8 cellular contexts compared by ENCODE assay signal in the genomic region with DNA sequence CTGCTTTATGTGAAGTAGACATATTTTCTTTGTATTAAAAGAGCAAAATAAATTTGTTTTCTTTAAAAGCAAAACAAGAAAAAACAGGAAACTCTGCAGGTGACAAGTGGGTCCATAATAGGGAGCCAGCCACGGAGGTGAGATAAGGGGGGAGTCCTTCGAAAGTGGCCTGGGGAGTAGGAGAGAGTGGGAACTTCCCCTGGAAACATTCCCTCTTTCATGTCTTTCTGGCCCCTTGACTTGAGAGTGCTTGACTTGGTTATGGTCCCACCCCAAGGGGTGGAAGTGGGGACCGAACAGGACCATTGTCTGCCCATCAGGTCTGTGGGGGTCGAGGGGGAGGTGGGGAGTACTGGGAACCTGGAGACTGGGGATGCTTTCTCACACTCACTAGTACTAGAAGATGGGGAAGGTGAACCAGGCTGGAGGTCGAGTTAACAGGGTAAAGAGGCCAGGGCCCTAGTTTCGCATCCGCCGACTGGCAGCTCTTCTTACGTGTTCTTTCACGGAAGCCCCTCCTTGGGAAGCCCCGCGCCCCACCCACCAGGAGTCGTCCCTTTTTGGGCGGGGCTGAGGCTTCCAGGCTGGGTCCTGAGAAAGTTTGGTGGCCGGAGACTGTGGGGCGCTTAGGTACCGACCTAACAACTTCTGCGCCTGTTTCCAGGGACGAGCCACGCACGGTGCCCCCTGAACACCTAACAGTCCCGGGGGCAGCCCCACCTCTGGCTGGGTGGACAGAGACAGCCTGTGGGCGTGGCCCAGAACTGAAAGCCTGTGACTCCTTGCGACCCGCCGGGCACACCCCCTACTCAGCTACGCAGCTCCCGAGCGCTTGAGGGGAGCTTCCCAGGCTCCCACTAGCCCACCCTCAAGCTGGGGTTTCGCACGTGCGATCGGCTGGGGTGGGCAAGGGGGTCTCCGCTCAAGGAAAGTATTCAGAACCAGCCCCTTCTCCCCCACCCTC. TPM values are rescaled to one million over a fixed set of nuclear protein-coding genes. Genes with fewer than 3 reads are reported as not detected.
DNase-seq lines count a peak whose midpoint lies in the region; ATAC-seq and TF ChIP-seq lines count a peak whose summit lies in the region.

No MANE protein-coding gene starts in this region.

- intact Hi-C loops in A673 (cut with micrococcal nuclease; ENCODE audit: unreplicated experiment) (loop anchor here (10.0 kb wide), 1 partner anchor 264 kb away; no protein-coding TSS in a partner anchor), MCF 10A (cut with micrococcal nuclease) (no loop called here), lower leg skin (cut with DNase I; ENCODE audit: low total_unique reads) (loop anchor here (5.0 kb wide), 1 partner anchor 182 kb away; no protein-coding TSS in a partner anchor)

- H3K27me3 Mint-ChIP-seq in T-helper 17 cell (no peaks in the 10 kb centered on the region), MCF 10A (ENCODE audit: insufficient read depth, unreplicated experiment) (no peaks in the 10 kb centered on the region)

- POLR2A ChIA-PET in A673 (lab: Charles Lee; ENCODE audit: low non-redundant PET), result no interaction called here
- POLR2A ChIA-PET in MCF 10A (lab: Yijun Ruan, JAX), result interaction anchor here (0.7 to 4.6 kb wide), 12 partner anchors 10 to 205 kb away, joined by 3 to 94 read pairs (median 4); a partner anchor contains a TSS

- peak overlapping the region; percentile 94 for H3K4me3 Mint-ChIP-seq in T-helper 17 cell
- H3K4me3 Mint-ChIP-seq in MCF 10A (ENCODE audit: unreplicated experiment), result peak overlapping the region; percentile 84

- peak; percentile 75 for DNase-seq in A673 (ENCODE audit: low spot score)
- DNase-seq in T-helper 17 cell, result peak; percentile 73 to 82 (median 78)
- DNase-seq in MCF 10A (ENCODE audit: unreplicated experiment), result peak; percentile 42
- no peak for DNase-seq in lower leg skin (ENCODE audit: low spot score in 2 of 2)
- DNase-seq in stimulated activated CD8-positive, alpha-beta memory T cell treated with anti-CD3 and anti-CD28 coated beads, Interleukin-2, amount 100 ng/mL, for 48 hours (ENCODE audit: low read depth in 2 of 2), result peak; percentile 70 to 77
- no peak for DNase-seq in G401 (ENCODE audit: low spot score)

- CTCF ChIA-PET in A673 (lab: Charles Lee) (interaction anchor here (0.9 to 2.8 kb wide), 2 partner anchors 11 to 141 kb away, joined by 3 to 8 read pairs; a partner anchor contains a TSS), MCF 10A (lab: Yijun Ruan, JAX) (interaction anchor here (0.6 to 5.1 kb wide), 13 partner anchors 11 to 760 kb away, joined by 3 to 29 read pairs (median 3); a partner anchor contains a TSS)

- ATAC-seq in HG03159 (IDR thresholded peaks at IDR 0.05; ENCODE audit: unreplicated experiment) (peak; percentile 37), T-helper 17 cell (peak; percentile 60)

- H3K4me1 ChIP-seq in A673 (ENCODE audit: insufficient read depth, low read length, poor library complexity, severe bottlenecking), result peaks cover 7% of the 10 kb centered on the region

- no peaks in the 10 kb centered on the region for H3K36me3 ChIP-seq in A673 (ENCODE audit: insufficient read depth, low read length, poor library complexity, severe bottlenecking)

- H3K9me3 ChIP-seq in A673 (ENCODE audit: low read depth, low read length, poor library complexity, severe bottlenecking) (no peaks in the 10 kb centered on the region), T-helper 17 cell (ENCODE audit: control insufficient read depth, low read length, poor library complexity, severe bottlenecking) (no peaks in the 10 kb centered on the region)

- no peaks in the 10 kb centered on the region for H3K9me3 Mint-ChIP-seq in MCF 10A (ENCODE audit: unreplicated experiment)

- H3K27me3 ChIP-seq in A673 (replicated peaks; ENCODE audit: insufficient read depth, low read depth, low read length, poor library complexity), result no peaks in the 10 kb centered on the region

- WGBS in lower leg skin, 2 donors, result 6 to 9% methylated on average over 20 to 29 of the region's 34 CpGs

- in situ Hi-C loops in GM18951 (cut with MboI; ENCODE audit: low sequenced_read_pairs, unreplicated experiment), result no loop called here
- in situ Hi-C loops in G401 (cut with HindIII; ENCODE audit: low sequenced_read_pairs), result no loop called here

- H3K4me1 Mint-ChIP-seq in T-helper 17 cell, result peaks cover 47% of the 10 kb centered on the region
- peaks cover 9% of the 10 kb centered on the region for H3K4me1 Mint-ChIP-seq in MCF 10A (ENCODE audit: insufficient read depth, unreplicated experiment)

- H3K4me3 ChIP-seq in A673 (ENCODE audit: low read depth, low read length, poor library complexity, severe bottlenecking) (peak overlapping the region; percentile 88), lower leg skin (ENCODE audit: low read depth, poor library complexity, severe bottlenecking) (peak overlapping the region; percentile 89)

- H3K27ac ChIP-seq in A673 (ENCODE audit: low read depth, low read length, poor library complexity, severe bottlenecking), result peak overlapping the region; percentile 60

- BruUV-seq in A673 (replicated peaks; lab: Mats Ljungman, UMichigan) (TSS peak; percentile 25), MCF 10A (replicated peaks; lab: Mats Ljungman, UMichigan) (no TSS peak)

- H3K36me3 Mint-ChIP-seq in T-helper 17 cell (ENCODE audit: low read depth) (no peaks in the 10 kb centered on the region), MCF 10A (ENCODE audit: insufficient read depth, unreplicated experiment) (peaks cover 12% of the 10 kb centered on the region)

- TF ChIP-seq POLR2A in GM18951 (IDR thresholded peaks at IDR 0.05; ENCODE audit: extremely low read depth, insufficient read depth, insufficient read length) (peak; percentile 38), lower leg skin (IDR thresholded peaks at IDR 0.05) (no peak)

- TF ChIP-seq CTCF in A673 (conservative IDR thresholded peaks at IDR 0.05; ENCODE audit: low read depth, low read length) (no peak), MCF 10A (IDR thresholded peaks at IDR 0.05; ENCODE audit: unreplicated experiment) (no peak), lower leg skin (IDR thresholded peaks at IDR 0.05) (no peak)

- peak overlapping the region; percentile 100 for H3K27ac Mint-ChIP-seq in T-helper 17 cell
- no peak overlapping the region for H3K27ac Mint-ChIP-seq in MCF 10A (ENCODE audit: low read depth, unreplicated experiment)

RNA-seq across cellular contexts. Expression of a gene that starts 0.8 kb away (rescaled TPM):
- total RNA-seq in A673 (2021) (7.7 and 10.8 TPM in 2 replicates), T-helper 17 cell (100 to 1,000 TPM in 1 of 2 donors, 10 to 100 TPM in 1; 92.7 to 103 TPM), MCF 10A (2022) (12.9 and 13.3 TPM in 2 replicates), lower leg skin (10 to 100 TPM; 46.3 to 51.0 (median 49.4) TPM)
- 8.8 and 15.4 TPM in 2 replicates for total RNA-seq in G401 (2014; rRNA removed; shearing (Covaris generic))

RNA-seq across cellular contexts. Expression of a gene that starts 0.8 kb away (rescaled TPM):
- total RNA-seq in A673 (2021) (8.3 and 13.8 TPM in 2 replicates), T-helper 17 cell (10 to 100 TPM; 50.0 to 55.1 TPM), MCF 10A (2022) (15.9 and 17.2 TPM in 2 replicates), lower leg skin (10 to 100 TPM; 47.3 to 97.8 (median 67.9) TPM)
- 8.2 and 10.4 TPM in 2 replicates for total RNA-seq in G401 (2014; rRNA removed; shearing (Covaris generic))

RNA-seq across cellular contexts. Expression of a gene that starts 5.6 kb away (rescaled TPM):
- total RNA-seq in A673 (2021), result 13.9 and 20.2 TPM in 2 replicates
- total RNA-seq in T-helper 17 cell, result 10 to 100 TPM; 54.5 to 80.9 TPM
- total RNA-seq in MCF 10A (2022), result 34.3 and 34.8 TPM in 2 replicates
- total RNA-seq in lower leg skin, result 100 to 1,000 TPM in 1 of 4 donors, 10 to 100 TPM in 3; 48.3 to 131 (median 64.7) TPM
- 17.8 and 17.9 TPM in 2 replicates for total RNA-seq in G401 (2014; rRNA removed; shearing (Covaris generic))

RNA-seq across cellular contexts. Expression of a gene that starts 8.1 kb away (rescaled TPM):
- total RNA-seq in A673 (2021) (11.5 and 13.8 TPM in 2 replicates), T-helper 17 cell (1 to 10 TPM; 7.0 to 8.1 TPM), MCF 10A (2022) (0.84 and 1.9 TPM in 2 replicates), lower leg skin (10 to 100 TPM; 10.3 to 18.0 (median 13.3) TPM)
- total RNA-seq in G401 (2014; rRNA removed; shearing (Covaris generic)), result 0.55 TPM in 1 of 2 replicates, not detected in the other

RNA-seq across cellular contexts. Expression of a gene that starts 11.4 kb away (rescaled TPM):
- total RNA-seq in A673 (2021) (15.3 and 16.4 TPM in 2 replicates), T-helper 17 cell (1 to 10 TPM; 4.3 to 5.5 TPM), MCF 10A (2022) (49.8 and 65.7 TPM in 2 replicates), lower leg skin (100 to 1,000 TPM in 2 of 4 donors, 10 to 100 TPM in 2; 84.3 to 139 (median 115) TPM)
- 13.4 and 17.5 TPM in 2 replicates for total RNA-seq in G401 (2014; rRNA removed; shearing (Covaris generic))

Comparison
In these comparisons a context has a peak if more than half of its experiments do, and no peak if none do; other contexts are left out.
1. DNase-seq: peak in A673 (single experiment), T-helper 17 cell (3 of 3), MCF 10A (single experiment) and stimulated activated CD8-positive, alpha-beta memory T cell treated with anti-CD3 and anti-CD28 coated beads, Interleukin-2, amount 100 ng/mL, for 48 hours (2 of 2); none in lower leg skin (0 of 2) and G401 (single experiment).